ENCODE assay signal across 21 cellular contexts in the genomic region with DNA sequence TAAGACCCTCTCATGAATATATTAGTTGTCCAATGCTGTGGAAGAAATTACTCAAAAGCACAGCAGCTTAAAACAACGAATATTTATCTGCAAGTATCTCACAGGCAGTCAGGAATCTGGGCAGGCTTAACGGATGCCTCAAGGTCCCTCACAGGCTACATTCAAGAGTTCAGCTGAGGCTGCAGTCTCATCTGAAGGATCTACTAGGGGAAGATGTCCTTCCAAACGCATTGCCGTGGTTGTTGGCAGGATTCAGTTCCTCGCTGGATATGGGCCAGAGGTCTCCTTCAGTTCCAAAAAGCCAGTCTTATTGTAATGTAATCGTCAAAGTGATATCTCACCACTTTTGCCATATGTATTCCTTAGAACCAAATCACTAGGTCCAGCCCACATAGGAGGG.
DNase-seq lines count a peak whose midpoint lies in the region; ATAC-seq, FAIRE-seq and TF ChIP-seq lines count a peak whose summit lies in the region.
"Had no signal": no experiment of that assay in that cellular context is flagged by ENCODE, and none has a peak within 500 bp of the region (broad histone marks: within the 10 kb centered on the region; RNA-seq: fewer than 3 reads in every experiment).

No MANE protein-coding gene starts in this region.

- TF ChIP-seq CTCF in endothelial cell of umbilical vein (IDR thresholded peaks at IDR 0.05; ENCODE audit: extremely low read depth in 1 of 2, insufficient read depth in 1 of 2, low read depth in 1 of 2, low read length in 2 of 2): no peak
- TF ChIP-seq CTCF in right atrium auricular region (IDR thresholded peaks at IDR 0.05): no peak

- CTCF ChIA-PET in endothelial cell of umbilical vein (lab: Charles Lee): interaction anchor here (1.2 to 1.7 kb wide), 2 partner anchors 9 to 125 kb away, joined by 3 read pairs; no protein-coding TSS in a partner anchor

- H3K27me3 ChIP-seq in endothelial cell of umbilical vein (ENCODE audit: control insufficient read depth in 2 of 2, insufficient read depth in 2 of 2, low read length in 2 of 2) (no peaks in the 10 kb centered on the region), right atrium auricular region (no peaks in the 10 kb centered on the region)
- H3K27me3 ChIP-seq: BLaER1 had no signal

- no peak overlapping the region for H3K4me2 ChIP-seq in endothelial cell of umbilical vein (ENCODE audit: insufficient read depth, low read length)
- H3K4me2 ChIP-seq: BLaER1 had no signal

- H3K4me1 ChIP-seq in endothelial cell of umbilical vein (ENCODE audit: control insufficient read depth, extremely low read depth, insufficient read depth, low read length): peaks cover 34% of the 10 kb centered on the region
- peaks cover 0 to 27% of the 10 kb centered on the region in 2 donors for H3K4me1 ChIP-seq in right atrium auricular region

- no TSS peak for BruUV-seq in endothelial cell of umbilical vein (replicated peaks; lab: Mats Ljungman, UMichigan)

- H3K4me3 ChIP-seq in endothelial cell of umbilical vein (replicated peaks in 1 of 3; ENCODE audit: insufficient read depth in 1 of 3, low read depth in 1 of 3, low read length in 3 of 3): no peak overlapping the region
- H3K4me3 ChIP-seq in right atrium auricular region: no peak overlapping the region
- H3K4me3 ChIP-seq: BLaER1 had no signal

- no peaks in the 10 kb centered on the region for H3K79me2 ChIP-seq in endothelial cell of umbilical vein (ENCODE audit: control insufficient read depth, insufficient read depth, low read length)

- POLR2A ChIA-PET in endothelial cell of umbilical vein (lab: Charles Lee): interaction anchor here (1.3 kb wide), 1 partner anchor 98 kb away, joined by 5 read pairs; the partner anchor contains the start of gene EPAS1

- intact Hi-C loops in Right ventricle myocardium inferior (cut with DNase I): no loop called here
- intact Hi-C loops in left cardiac atrium (cut with DNase I): no loop called here
- intact Hi-C loops in endothelial cell of umbilical vein (cut with micrococcal nuclease): no loop called here

- ATAC-seq in Right ventricle myocardium inferior: peak; percentile 45
- no peak for ATAC-seq in left cardiac atrium
- no peak for ATAC-seq in GM19467 (IDR thresholded peaks at IDR 0.05; ENCODE audit: unreplicated experiment)
- ATAC-seq in HG03342 (IDR thresholded peaks at IDR 0.05; ENCODE audit: unreplicated experiment): no peak

- no peak for TF ChIP-seq POLR2A in endothelial cell of umbilical vein (IDR thresholded peaks at IDR 0.05; ENCODE audit: low read depth, low read length)

- H2AFZ ChIP-seq in endothelial cell of umbilical vein (ENCODE audit: low read depth, low read length): peak overlapping the region; percentile 62

- dilution Hi-C loops in endothelial cell of umbilical vein (cut with MboI; ENCODE audit: extremely low pct_ligation_motif_present, low sequenced_read_pairs): no loop called here

- H3K9me3 ChIP-seq in endothelial cell of umbilical vein (replicated peaks; ENCODE audit: control insufficient read depth, insufficient read depth, low read length) (no peaks in the 10 kb centered on the region), right atrium auricular region (no peaks in the 10 kb centered on the region)

- H3K36me3 ChIP-seq in endothelial cell of umbilical vein (ENCODE audit: control insufficient read depth in 2 of 2, extremely low read depth in 1 of 2, insufficient read depth in 2 of 2, low read length in 2 of 2) (no peaks in the 10 kb centered on the region), right atrium auricular region (no peaks in the 10 kb centered on the region)
- H3K36me3 ChIP-seq: BLaER1 had no signal

- no peak for DNase-seq in Right ventricle myocardium inferior (ENCODE audit: missing footprints)
- DNase-seq in left cardiac atrium: no peak
- DNase-seq in endothelial cell of umbilical vein (ENCODE audit: low read depth, low spot score): no peak
- DNase-seq in right atrium auricular region (ENCODE audit: low spot score): peak; percentile 56
- DNase-seq in kidney tubule cell (ENCODE audit: low spot score): no peak
- no peak for DNase-seq in SKM-1 treated with dmso at 0.1 percent for 144 hours (lab: John Stamatoyannopoulos, UW; ENCODE audit: unreplicated experiment)
- DNase-seq: CD8-positive, alpha-beta memory T cell; DMS79; H9; NCI-H1105; NCI-H1694 treated with DMSO at 0.1 percent for 48 hours; NCI-H345; NCI-H526 had no signal

- H3K27ac ChIP-seq in endothelial cell of umbilical vein (ENCODE audit: insufficient read depth, low read depth, low read length): no peak overlapping the region
- no peak overlapping the region for H3K27ac ChIP-seq in right atrium auricular region
- H3K27ac ChIP-seq: BLaER1, HL-60 had no signal

- H3K9ac ChIP-seq in endothelial cell of umbilical vein (replicated peaks; ENCODE audit: extremely low read depth, insufficient read depth, low read length): no peak overlapping the region
- H3K9ac ChIP-seq: BLaER1 had no signal

- no peak for FAIRE-seq in endothelial cell of umbilical vein (lab: Jason Lieb, UNC)
- FAIRE-seq: D721Med, GM18507, HTR-8/SVneo, RCC 7860 had no signal

- H3K9me1 ChIP-seq in endothelial cell of umbilical vein (replicated peaks; ENCODE audit: control insufficient read depth, extremely low read depth, insufficient read depth, low read length): no peaks in the 10 kb centered on the region

- no peaks in the 10 kb centered on the region for H4K20me1 ChIP-seq in endothelial cell of umbilical vein (replicated peaks; ENCODE audit: control insufficient read depth, extremely low read depth, insufficient read depth, low read length)
- H4K20me1 ChIP-seq: BLaER1 had no signal

TF ChIP-seq in endothelial cell of umbilical vein, 7 proteins besides CTCF, POLR2A, EP300 and RAD21:
- TF ChIP-seq FOS (IDR thresholded peaks at IDR 0.05; ENCODE audit: borderline replicate concordance, insufficient read depth, low read length): no peak
- no peak for TF ChIP-seq MAX (IDR thresholded peaks at IDR 0.05; ENCODE audit: insufficient read depth, insufficient read length)
- TF ChIP-seq POLR2AphosphoS5 (IDR thresholded peaks at IDR 0.05; ENCODE audit: insufficient read depth, low read depth, low read length): no peak
- TF ChIP-seq EZH2 (IDR thresholded peaks at IDR 0.05; ENCODE audit: borderline replicate concordance, low read depth, low read length, severe bottlenecking): no peak
- TF ChIP-seq GATA2 (IDR thresholded peaks at IDR 0.05; ENCODE audit: insufficient read depth, insufficient read length, low read depth, low read length): no peak
- no peak for TF ChIP-seq MYC (IDR thresholded peaks at IDR 0.05; ENCODE audit: low read depth, low read length)
- TF ChIP-seq JUN (IDR thresholded peaks at IDR 0.05; ENCODE audit: borderline replicate concordance, insufficient read depth, insufficient read length, low read depth): no peak
